Comparison of ENCODE assay signal across 20 cellular contexts in the genomic region with DNA sequence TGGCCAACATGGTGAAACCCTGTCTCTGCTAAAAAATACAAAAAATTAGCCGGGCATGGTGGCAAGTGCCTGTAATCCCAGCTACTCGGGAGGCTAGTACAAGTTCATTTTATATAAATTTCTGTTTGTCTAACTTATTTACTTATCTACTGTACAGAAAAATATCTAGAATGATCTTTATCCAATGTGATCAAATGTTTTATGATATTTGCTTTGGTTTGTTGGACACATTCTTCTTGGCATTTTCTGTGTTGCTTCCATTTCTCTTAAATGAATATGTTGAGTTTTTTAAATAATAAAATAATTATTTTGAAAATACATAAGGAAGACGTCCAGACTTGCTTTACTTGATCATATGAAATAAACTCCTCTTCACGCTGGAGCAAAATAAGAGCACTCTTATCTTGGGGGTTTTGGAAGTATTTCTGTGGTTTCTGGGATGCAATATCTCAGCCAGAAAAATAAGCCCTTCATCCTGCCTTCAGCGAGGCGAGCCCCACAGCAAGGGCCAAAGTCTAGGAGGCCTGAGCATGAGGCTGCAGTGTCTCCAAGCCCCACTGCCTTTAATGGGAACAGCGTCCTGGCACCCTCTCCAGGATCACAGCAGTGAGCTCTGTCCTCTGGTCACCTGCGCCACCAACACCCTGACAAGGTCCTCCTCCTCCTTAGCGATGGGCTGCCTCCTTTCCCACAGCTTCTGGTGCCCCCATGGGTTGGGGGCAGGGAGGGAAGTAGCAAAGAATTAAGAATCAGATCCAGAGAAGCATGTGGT.
A peak's percentile ranks its signal among the peaks of the same experiment; 100 is the strongest.
DNase-seq lines count a peak whose midpoint lies in the region; ATAC-seq and TF ChIP-seq lines count a peak whose summit lies in the region.
"Had no signal": no experiment of that assay in that cellular context is flagged by ENCODE, and none has a peak within 500 bp of the region (broad histone marks: within the 10 kb centered on the region; RNA-seq: fewer than 3 reads in every experiment).

No MANE protein-coding gene starts in this region.

- no peak overlapping the region for H3K23ac ChIP-seq in IMR-90 (ENCODE audit: low read depth, low read length)

- H3K9me3 ChIP-seq in IMR-90 (ENCODE audit: control insufficient read depth, insufficient read depth, low read length): no peaks in the 10 kb centered on the region
- H3K9me3 ChIP-seq in spleen: no peaks in the 10 kb centered on the region
- H3K9me3 ChIP-seq: breast epithelium, Caco-2, gastrocnemius medialis had no signal

- H2BK120ac ChIP-seq in IMR-90 (ENCODE audit: low read depth, low read length): 0 out of 2 replicates have a peak overlapping the region, but pooled peaks have one; percentile 21

- no peaks in the 10 kb centered on the region for H3K36me3 ChIP-seq in IMR-90 (ENCODE audit: control insufficient read depth, insufficient read depth, low read length)
- H3K36me3 ChIP-seq in spleen: no peaks in the 10 kb centered on the region
- H3K36me3 ChIP-seq: breast epithelium, gastrocnemius medialis, neural progenitor cell had no signal

- H3K4me1 ChIP-seq in IMR-90 (ENCODE audit: control insufficient read depth, insufficient read depth, low read length) (peaks cover 16% of the 10 kb centered on the region), spleen (peaks cover 0 to 9% (median 2%) of the 10 kb centered on the region in 6 donors)
- H3K4me1 ChIP-seq: breast epithelium, neural progenitor cell had no signal

- BruUV-seq in IMR-90 (replicated peaks; lab: Mats Ljungman, UMichigan): no TSS peak

- no peak for TF ChIP-seq CTCF in IMR-90 (conservative IDR thresholded peaks at IDR 0.05; ENCODE audit: low read depth, low read length)
- TF ChIP-seq CTCF in spleen (IDR thresholded peaks at IDR 0.05 in 8 of 11, conservative IDR thresholded peaks at IDR 0.05 in 3 of 11): no peak
- TF ChIP-seq CTCF in GM13976 (IDR thresholded peaks at IDR 0.05; ENCODE audit: borderline replicate concordance, control extremely low read depth, extremely low read depth, insufficient read depth, missing control alignments): no peak

- peaks cover 0 to 5% of the 10 kb centered on the region in 2 experiments; a peak in 1 of 4 replicates for H3K79me1 ChIP-seq in IMR-90 (ENCODE audit: low read depth in 1 of 2, low read length in 2 of 2)

- peaks cover 8% of the 10 kb centered on the region; the same call in 1 of the 2 replicates for H4K20me1 ChIP-seq in IMR-90 (ENCODE audit: insufficient read depth, low read length)

- TF ChIP-seq RAD21 in IMR-90 (IDR thresholded peaks at IDR 0.05; ENCODE audit: low read length): no peak

- peak overlapping the region; percentile 81; the same call in 1 of the 3 replicates for H2BK15ac ChIP-seq in IMR-90 (ENCODE audit: low read depth, low read length)

- H3K9me1 ChIP-seq in IMR-90 (ENCODE audit: insufficient read depth, low read length): peaks cover 25% of the 10 kb centered on the region

- no peak overlapping the region for H2BK5ac ChIP-seq in IMR-90 (ENCODE audit: low read depth, low read length, poor library complexity, severe bottlenecking)

- in situ Hi-C loops in IMR-90 (cut with MboI; ENCODE audit: low sequenced_read_pairs): no loop called here
- in situ Hi-C loops in GM13976 (cut with MboI; ENCODE audit: low sequenced_read_pairs, unreplicated experiment): no loop called here

- H4K91ac ChIP-seq in IMR-90 (ENCODE audit: insufficient read depth, low read depth, low read length): peak overlapping the region; percentile 48; the same call in 1 of the 2 replicates

- intact Hi-C loops in IMR-90 (cut with micrococcal nuclease) (no loop called here), spleen (cut with DNase I; ENCODE audit: low total_unique reads) (no loop called here)

- no peak overlapping the region for H3K18ac ChIP-seq in IMR-90 (ENCODE audit: low read depth, low read length)

- POLR2A ChIA-PET in IMR-90 (lab: Charles Lee; ENCODE audit: unreplicated experiment): no interaction called here

- H4K5ac ChIP-seq in IMR-90 (ENCODE audit: low read depth, low read length): no peak overlapping the region

- dilution Hi-C loops in IMR-90 (cut with HindIII; ENCODE audit: low sequenced_read_pairs, unreplicated experiment): no loop called here

- 0 out of 2 replicates have a peak overlapping the region, but pooled peaks have one; percentile 60 for H3K14ac ChIP-seq in IMR-90 (replicated peaks; ENCODE audit: low read depth, low read length)

- peak overlapping the region; percentile 60; the same call in 1 of the 2 replicates for H3K4ac ChIP-seq in IMR-90 (ENCODE audit: low read depth, low read length)

- H2AFZ ChIP-seq in IMR-90 (replicated peaks; ENCODE audit: low read length, poor library complexity): peak overlapping the region; percentile 26
- H2AFZ ChIP-seq: neural progenitor cell, PC-9 had no signal

- H2BK20ac ChIP-seq in IMR-90 (ENCODE audit: low read depth, low read length): no peak overlapping the region; the same call in 1 of the 2 replicates

- H4K8ac ChIP-seq in IMR-90 (ENCODE audit: low read depth in 2 of 2, low read length in 2 of 2): no peak overlapping the region

- no peak overlapping the region for H3K4me3 ChIP-seq in IMR-90 (ENCODE audit: insufficient read depth, low read depth, low read length)
- no peak overlapping the region for H3K4me3 ChIP-seq in spleen
- H3K4me3 ChIP-seq: breast epithelium, gastrocnemius medialis, neural progenitor cell, PC-9 had no signal

- H3K27ac ChIP-seq in IMR-90 (ENCODE audit: insufficient read depth, low read length) (no peak overlapping the region), spleen (peak overlapping the region in 7 of 8 donors; percentile 56 to 75 (median 63))
- H3K27ac ChIP-seq: breast epithelium, gastrocnemius medialis, neural progenitor cell, PC-9 had no signal

- peak overlapping the region; percentile 89 for H2AK5ac ChIP-seq in IMR-90 (ENCODE audit: low read depth, low read length)

- ATAC-seq in IMR-90 (ENCODE audit: low read depth) (no peak), left lobe of liver (peak; percentile 19)
- ATAC-seq: gastrocnemius medialis, HepG2 had no signal

- WGBS in IMR-90 (ENCODE audit: extremely low coverage in 2 of 2, insufficient read length in 1 of 2), 2 experiments: 83% methylated on average over 2 of the region's 9 CpGs; no CpG with 5 or more reads in 1 of the 2 experiments
- WGBS in spleen, 5 donors: 86 to 92% (median 90%) methylated on average over 9 of the region's 9 CpGs

- CTCF ChIA-PET in IMR-90 (lab: Yijun Ruan, JAX): interaction anchor here (1.4 kb wide), 1 partner anchor 9 kb away, joined by 3 read pairs; no protein-coding TSS in a partner anchor

- no peak overlapping the region for H2AK9ac ChIP-seq in IMR-90 (replicated peaks; ENCODE audit: low read depth, low read length, poor library complexity)

- H3K56ac ChIP-seq in IMR-90 (ENCODE audit: extremely low read depth, insufficient read depth, low read length): no peak overlapping the region

- TF ChIP-seq POLR2A in IMR-90 (IDR thresholded peaks at IDR 0.05; ENCODE audit: low read depth, low read length): no peak
- no peak for TF ChIP-seq POLR2A in spleen (IDR thresholded peaks at IDR 0.05)

- DNase-seq in IMR-90 (no peak), astrocyte of the hippocampus (ENCODE audit: low read depth, low spot score) (peak; percentile 70), left lobe of liver (ENCODE audit: low spot score) (no peak), spleen (no peak), D341Med (ENCODE audit: low spot score) (no peak), epidermal melanocyte (ENCODE audit: insufficient read length, low spot score) (no peak), GM13976 (ENCODE audit: low spot score) (no peak), NCI-H2196 treated with DMSO at 0.1 percent for 48 hours (lab: John Stamatoyannopoulos, UW; ENCODE audit: unreplicated experiment) (no peak)
- DNase-seq: activated B cell treated with CpG ODN at 0.5 μM for 24 hours; Caco-2; gastrocnemius medialis; left cardiac atrium; midbrain; NCI-H146; retina; stimulated activated CD4-positive, alpha-beta T cell treated with anti-CD3 and anti-CD28 coated beads, Interleukin-15, amount 100 ng/mL, for 24 hours had no signal

- H3K27me3 ChIP-seq in IMR-90 (ENCODE audit: control insufficient read depth, insufficient read depth, low read length) (no peaks in the 10 kb centered on the region), spleen (replicated peaks in 1 of 7) (no peaks in the 10 kb centered on the region)
- H3K27me3 ChIP-seq: breast epithelium, gastrocnemius medialis, neural progenitor cell had no signal

- H3K9ac ChIP-seq in IMR-90 (ENCODE audit: low read depth, low read length): no peak overlapping the region
- H3K9ac ChIP-seq: neural progenitor cell had no signal

- no peak overlapping the region for H3K4me2 ChIP-seq in IMR-90 (ENCODE audit: low read depth, low read length)
- H3K4me2 ChIP-seq: neural progenitor cell, PC-9 had no signal

TF ChIP-seq in IMR-90, 13 proteins besides CTCF, POLR2A, EP300 and RAD21:
- TF ChIP-seq RCOR1 (IDR thresholded peaks at IDR 0.05; ENCODE audit: insufficient replicate concordance, low read length): no peak
